ENCODE assay signal across 18 cellular contexts in genomic region chr16:50567651-50568050, GRCh38. TPM values are rescaled to one million over a fixed set of nuclear protein-coding genes. Genes with fewer than 3 reads are reported as not detected.
DNase-seq lines count a peak whose midpoint lies in the region; ATAC-seq and TF ChIP-seq lines count a peak whose summit lies in the region.
"Had no signal": no experiment of that assay in that cellular context is flagged by ENCODE, and none has a peak within 500 bp of the region (broad histone marks: within the 10 kb centered on the region; RNA-seq: fewer than 3 reads in every experiment).

No MANE protein-coding gene starts in this region.

- TF ChIP-seq CTCF in NB4 (IDR thresholded peaks at IDR 0.05; ENCODE audit: low read depth, low read length): no peak
- no peak for TF ChIP-seq CTCF in nephron progenitor cell (IDR thresholded peaks at IDR 0.05)
- no peak for TF ChIP-seq CTCF in tibial nerve (IDR thresholded peaks at IDR 0.05)

- peak overlapping the region; percentile 22 for H3K27ac Mint-ChIP-seq in central memory CD8-positive, alpha-beta T cell (ENCODE audit: low read depth)
- H3K27ac Mint-ChIP-seq in nephron progenitor cell: peak overlapping the region; percentile 47
- H3K27ac Mint-ChIP-seq in activated T-helper 2 cell treated with anti-CD3 and anti-CD28 coated beads, Interferon-gamma antibody, Interleukin-2, Interleukin-4, amounts not matched to agents 10 μg/mL and 5 μg/mL and 100 μg/mL, durations not matched to agents 14 hours and 24 hours and 36 hours: no peak overlapping the region
- H3K27ac Mint-ChIP-seq: GM23338 had no signal

- ATAC-seq in central memory CD8-positive, alpha-beta T cell (replicated peaks; ENCODE audit: extremely low read depth, poor library complexity, severe bottlenecking): no peak
- ATAC-seq: GM23338, HCT116, PC-3 had no signal

- H3K4me1 ChIP-seq in tibial nerve: peaks cover 0 to 53% (median 4%) of the 10 kb centered on the region in 4 donors
- H3K4me1 ChIP-seq: Caco-2 had no signal

- no peaks in the 10 kb centered on the region for H3K9me3 ChIP-seq in tibial nerve
- H3K9me3 ChIP-seq: Caco-2 had no signal

- 48 to 53% methylated on average over 5 of the region's 5 CpGs for WGBS in tibial nerve, 2 donors

- H3K4me1 Mint-ChIP-seq in central memory CD8-positive, alpha-beta T cell: no peaks in the 10 kb centered on the region
- peaks cover 57% of the 10 kb centered on the region for H3K4me1 Mint-ChIP-seq in nephron progenitor cell
- no peaks in the 10 kb centered on the region for H3K4me1 Mint-ChIP-seq in activated T-helper 2 cell treated with anti-CD3 and anti-CD28 coated beads, Interferon-gamma antibody, Interleukin-2, Interleukin-4, amounts not matched to agents 10 μg/mL and 5 μg/mL and 100 μg/mL, durations not matched to agents 14 hours and 24 hours and 36 hours (ENCODE audit: low read depth)

- H3K9me3 Mint-ChIP-seq in central memory CD8-positive, alpha-beta T cell: no peaks in the 10 kb centered on the region
- no peaks in the 10 kb centered on the region for H3K9me3 Mint-ChIP-seq in nephron progenitor cell
- H3K9me3 Mint-ChIP-seq in activated T-helper 2 cell treated with anti-CD3 and anti-CD28 coated beads, Interferon-gamma antibody, Interleukin-2, Interleukin-4, amounts not matched to agents 10 μg/mL and 5 μg/mL and 100 μg/mL, durations not matched to agents 14 hours and 24 hours and 36 hours: no peaks in the 10 kb centered on the region
- H3K9me3 Mint-ChIP-seq: GM23338 had no signal

- no peak for TF ChIP-seq EP300 in tibial nerve (IDR thresholded peaks at IDR 0.05)

- no peaks in the 10 kb centered on the region for H3K27me3 ChIP-seq in tibial nerve

- H3K36me3 Mint-ChIP-seq in central memory CD8-positive, alpha-beta T cell (ENCODE audit: insufficient read depth): no peaks in the 10 kb centered on the region
- peaks cover 32% of the 10 kb centered on the region for H3K36me3 Mint-ChIP-seq in nephron progenitor cell (ENCODE audit: low read depth)
- H3K36me3 Mint-ChIP-seq in activated T-helper 2 cell treated with anti-CD3 and anti-CD28 coated beads, Interferon-gamma antibody, Interleukin-2, Interleukin-4, amounts not matched to agents 10 μg/mL and 5 μg/mL and 100 μg/mL, durations not matched to agents 14 hours and 24 hours and 36 hours (ENCODE audit: low read depth): no peaks in the 10 kb centered on the region

- no peaks in the 10 kb centered on the region for H3K27me3 Mint-ChIP-seq in central memory CD8-positive, alpha-beta T cell
- no peaks in the 10 kb centered on the region for H3K27me3 Mint-ChIP-seq in nephron progenitor cell (ENCODE audit: low read depth, poor library complexity)
- no peaks in the 10 kb centered on the region for H3K27me3 Mint-ChIP-seq in activated T-helper 2 cell treated with anti-CD3 and anti-CD28 coated beads, Interferon-gamma antibody, Interleukin-2, Interleukin-4, amounts not matched to agents 10 μg/mL and 5 μg/mL and 100 μg/mL, durations not matched to agents 14 hours and 24 hours and 36 hours (ENCODE audit: low read depth)
- H3K27me3 Mint-ChIP-seq: CD4-positive, CD25-positive, alpha-beta regulatory T cell had no signal

- no peak for TF ChIP-seq POLR2A in NB4 (IDR thresholded peaks at IDR 0.05; ENCODE audit: extremely low read depth, insufficient read length)
- TF ChIP-seq POLR2A in tibial nerve (IDR thresholded peaks at IDR 0.05): no peak

- intact Hi-C loops in activated T-helper 2 cell treated with anti-CD3 and anti-CD28 coated beads, Interferon-gamma antibody, Interleukin-2, Interleukin-4, amounts not matched to agents 10 μg/mL and 5 μg/mL and 100 μg/mL, durations not matched to agents 14 hours and 24 hours and 36 hours (cut with micrococcal nuclease): no loop called here

- DNase-seq in NB4 (ENCODE audit: low read depth) (peak; percentile 45), nephron progenitor cell (no peak), tibial nerve (ENCODE audit: low spot score in 2 of 2) (no peak), NCI-H1092 (lab: John Stamatoyannopoulos, UW) (no peak), T1000 (lab: John Stamatoyannopoulos, UW) (no peak)
- no peak for DNase-seq in central memory CD8-positive, alpha-beta T cell (ENCODE audit: low spot score in 2 of 2)
- no peak for DNase-seq in activated T-helper 2 cell treated with anti-CD3 and anti-CD28 coated beads, Interferon-gamma antibody, Interleukin-2, Interleukin-4, amounts not matched to agents 10 μg/mL and 5 μg/mL and 100 μg/mL, durations not matched to agents 14 hours and 24 hours and 36 hours (ENCODE audit: low spot score)
- DNase-seq: Caco-2; CD4-positive, CD25-positive, alpha-beta regulatory T cell; DMS53; NCI-H1417; NCI-H2029; NCI-H748 treated with DMSO at 0.1 percent for 48 hours; PC-3 had no signal

- H3K4me3 ChIP-seq in NB4 (ENCODE audit: low read depth, low read length) (no peak overlapping the region), tibial nerve (no peak overlapping the region)
- H3K4me3 ChIP-seq: GM23338 had no signal

- no peak overlapping the region for H3K4me3 Mint-ChIP-seq in central memory CD8-positive, alpha-beta T cell
- peak overlapping the region; percentile 45 for H3K4me3 Mint-ChIP-seq in nephron progenitor cell
- H3K4me3 Mint-ChIP-seq in activated T-helper 2 cell treated with anti-CD3 and anti-CD28 coated beads, Interferon-gamma antibody, Interleukin-2, Interleukin-4, amounts not matched to agents 10 μg/mL and 5 μg/mL and 100 μg/mL, durations not matched to agents 14 hours and 24 hours and 36 hours (ENCODE audit: low read depth): no peak overlapping the region
- H3K4me3 Mint-ChIP-seq: CD4-positive, CD25-positive, alpha-beta regulatory T cell; GM23338 had no signal

- H3K27ac ChIP-seq in tibial nerve: peak overlapping the region in 3 of 4 donors; percentile 31 to 86 (median 84)
- H3K27ac ChIP-seq: HL-60, RWPE1 had no signal

- no peaks in the 10 kb centered on the region for H3K36me3 ChIP-seq in tibial nerve

RNA-seq across cellular contexts. Expression of gene NKD1, which starts 19.5 kb away (rescaled TPM):
- total RNA-seq in tibial nerve: 10 to 100 TPM; 20.1 to 92.4 (median 43.1) TPM
- 0.96 and 1.8 TPM in 2 replicates for total RNA-seq in activated T-helper 2 cell treated with anti-CD3 and anti-CD28 coated beads, Interferon-gamma antibody, Interleukin-2, Interleukin-4, amounts not matched to agents 10 μg/mL and 5 μg/mL and 100 μg/mL, durations not matched to agents 14 hours and 24 hours and 36 hours
